Comparison of ENCODE assay signal across 8 cellular contexts in the genomic region with DNA sequence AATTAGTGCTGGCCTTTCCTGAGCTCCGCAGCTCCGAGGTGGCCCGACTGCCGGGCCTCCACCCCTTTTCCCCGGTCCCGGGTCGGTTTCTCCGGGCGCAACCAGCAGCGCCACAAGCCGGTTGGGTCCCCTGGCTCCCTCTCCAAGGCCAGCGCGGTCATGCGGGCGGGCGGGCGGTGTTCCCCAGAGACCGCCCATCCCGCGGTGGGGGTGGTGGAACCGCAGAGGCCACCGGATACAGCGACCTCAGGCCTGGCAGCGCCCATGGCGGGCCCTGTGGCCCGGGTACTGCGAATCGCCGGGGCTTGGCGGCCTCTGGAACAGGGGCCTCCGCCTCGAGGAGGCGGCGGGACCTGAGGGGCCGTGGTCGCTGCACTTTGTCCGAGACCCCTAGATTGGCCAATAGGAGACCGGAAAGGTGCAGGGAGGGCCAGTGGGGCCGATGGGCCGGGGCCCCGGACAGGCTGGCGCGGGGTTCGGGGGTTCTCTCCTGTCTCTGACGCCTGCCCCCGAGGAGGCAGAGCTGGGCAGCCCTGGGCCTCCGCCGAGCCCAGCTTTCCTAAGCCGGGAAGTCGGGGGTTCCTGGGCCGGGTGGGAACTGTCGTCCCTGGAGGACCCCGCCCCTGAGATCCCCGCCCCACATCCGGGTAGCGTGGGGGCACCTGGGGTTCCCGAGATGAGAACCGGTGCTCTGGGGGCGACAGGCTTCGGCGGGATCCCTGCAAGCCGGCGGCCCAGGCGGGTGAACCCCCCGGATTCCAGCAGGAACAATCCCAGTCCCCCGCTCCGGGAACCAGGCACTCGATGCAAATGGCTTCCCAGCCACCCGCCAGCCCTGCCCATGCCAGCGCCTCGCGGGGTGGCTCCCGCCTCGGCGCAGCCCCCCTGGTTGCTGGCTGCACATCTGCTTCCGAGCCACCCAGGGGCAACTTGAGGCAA.
A peak's percentile ranks its signal among the peaks of the same experiment; 100 is the strongest.
DNase-seq lines count a peak whose midpoint lies in the region; ATAC-seq and TF ChIP-seq lines count a peak whose summit lies in the region.

No MANE protein-coding gene starts in this region.

- H3K9me3 Mint-ChIP-seq in naive B cell = peaks cover 0 to 4% (median 0%) of the 10 kb centered on the region in 7 donors

- peak; percentile 78 for ATAC-seq in HG03432 (IDR thresholded peaks at IDR 0.05; ENCODE audit: unreplicated experiment)
- ATAC-seq in naive B cell (ENCODE audit: low read depth in 2 of 2) = peak; percentile 65 to 70

- H3K4me3 Mint-ChIP-seq in naive B cell = peak overlapping the region; percentile 75 to 92 (median 87)

- H3K36me3 Mint-ChIP-seq in naive B cell = no peaks in the 10 kb centered on the region

- H3K27ac Mint-ChIP-seq in naive B cell = peak overlapping the region in 1 of 6 donors; percentile 83

- peaks cover 0 to 15% (median 9%) of the 10 kb centered on the region in 3 donors for H3K4me1 Mint-ChIP-seq in naive B cell

- H3K27me3 Mint-ChIP-seq in naive B cell = peaks cover 0 to 4% (median 0%) of the 10 kb centered on the region in 3 donors

- TF ChIP-seq CTCF in GM12865 (IDR thresholded peaks at IDR 0.05; ENCODE audit: insufficient read depth, low read depth, low read length, missing control alignments) = no peak
- TF ChIP-seq CTCF in foreskin fibroblast (IDR thresholded peaks at IDR 0.05; ENCODE audit: low read depth, low read length) = no peak

- H3K4me3 ChIP-seq in GM12865 (ENCODE audit: low read depth, low read length) = peak overlapping the region; percentile 20
- H3K4me3 ChIP-seq in foreskin fibroblast (ENCODE audit: low read depth in 1 of 2, low read length in 2 of 2) = peak overlapping the region; percentile 37 to 41

- DNase-seq in GM12865 (ENCODE audit: low read depth) = peak; percentile 32
- DNase-seq in activated T-cell treated with anti-CD3 and anti-CD28 coated beads, Interleukin-2, amount 50 U/mL, for 1 hour = peak; percentile 24
- DNase-seq in foreskin fibroblast = peak; percentile 44 to 74
- peak; percentile 22 for DNase-seq in naive B cell
- no peak for DNase-seq in D341Med (ENCODE audit: low spot score)
- no peak for DNase-seq in NCI-H82 treated with DMSO at 0.1 percent for 48 hours (lab: John Stamatoyannopoulos, UW; ENCODE audit: unreplicated experiment)

- H3K27ac ChIP-seq in temporal lobe (ENCODE audit: low read depth, low read length) = peak overlapping the region; percentile 79

Comparison
In these comparisons a context has a peak if more than half of its experiments do, and no peak if none do; other contexts are left out.
1. DNase-seq: peak in GM12865 (single experiment), activated T-cell treated with anti-CD3 and anti-CD28 coated beads, Interleukin-2, amount 50 U/mL, for 1 hour (single experiment), foreskin fibroblast (2 of 2) and naive B cell (single experiment); none in D341Med (single experiment) and NCI-H82 treated with DMSO at 0.1 percent for 48 hours (single experiment).